1 cellular context compared by ENCODE assay signal in genomic region chr19:57769345-57770131, GRCh38.
TF ChIP-seq lines count a peak whose summit lies in the region.

TSS of gene ZNF586 (plus strand) at chr19:57769676. CDS start at chr19:57769843, 167 bp downstream.

TF ChIP-seq in HCT116, 20 proteins besides CTCF, POLR2A, EP300 and RAD21 (continued from another document):
- no peak for TF ChIP-seq REST (IDR thresholded peaks at IDR 0.05; ENCODE audit: low read depth)
TF ChIP-seq in HCT116: peak in this region for 6.
